9 cellular contexts compared by ENCODE assay signal in the genomic region with DNA sequence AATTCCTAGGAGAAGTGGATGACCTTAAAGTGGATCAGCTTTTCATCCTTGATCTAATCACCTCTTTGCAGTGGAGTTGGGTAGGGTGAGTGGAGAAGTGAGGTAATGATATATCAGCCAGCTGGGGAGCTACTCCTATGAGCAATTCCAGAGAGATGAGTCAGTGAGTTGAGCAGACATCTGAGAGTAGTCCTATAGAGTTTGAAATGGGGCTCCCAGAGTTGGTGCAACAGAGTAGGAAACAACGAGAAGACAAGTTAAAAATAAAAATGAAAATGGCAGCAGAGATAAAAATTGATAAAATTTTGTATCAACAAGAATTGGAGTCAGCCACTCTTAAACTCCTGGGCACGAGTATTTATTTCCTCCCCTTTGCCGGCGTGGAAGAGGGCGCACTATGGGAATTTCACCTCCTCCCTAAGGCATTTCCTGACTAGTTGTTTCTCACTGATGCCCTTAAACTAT.
DNase-seq lines count a peak whose midpoint lies in the region; ATAC-seq, FAIRE-seq and TF ChIP-seq lines count a peak whose summit lies in the region.
"Had no signal": no experiment of that assay in that cellular context is flagged by ENCODE, and none has a peak within 500 bp of the region (broad histone marks: within the 10 kb centered on the region; RNA-seq: fewer than 3 reads in every experiment).

No MANE protein-coding gene starts in this region.

- TF ChIP-seq CTCF in cardiac muscle cell (IDR thresholded peaks at IDR 0.05; ENCODE audit: low read depth, low read length) (no peak), astrocyte of the cerebellum (IDR thresholded peaks at IDR 0.05; ENCODE audit: low read depth, low read length, missing control alignments) (no peak)

- H3K36me3 ChIP-seq in cardiac muscle cell = no peaks in the 10 kb centered on the region

- peak overlapping the region; percentile 49 for H3K27ac ChIP-seq in cardiac muscle cell

- H3K9me3 ChIP-seq in cardiac muscle cell (ENCODE audit: low read depth) = no peaks in the 10 kb centered on the region

- FAIRE-seq in urothelium cell line (lab: Jason Lieb, UNC) = no peak

- H3K4me3 ChIP-seq in cardiac muscle cell (no peak overlapping the region), astrocyte of the cerebellum (ENCODE audit: low read depth, low read length) (no peak overlapping the region)

- DNase-seq in cardiac muscle cell (ENCODE audit: low read depth in 1 of 2, low spot score in 1 of 2) = peak in 1 of 2 donors; percentile 86
- no peak for DNase-seq in Right ventricle myocardium superior
- DNase-seq in astrocyte of the cerebellum (ENCODE audit: low read depth) = peak; percentile 33
- peak; percentile 52 for DNase-seq in iPS-NIHi7 (ENCODE audit: extremely low spot score)
- DNase-seq in urothelium cell line (ENCODE audit: low spot score) = peak; percentile 77
- DNase-seq in DMS79 treated with DMSO at 0.1 percent for 48 hours (lab: John Stamatoyannopoulos, UW) = no peak
- no peak for DNase-seq in KBM-7
- DNase-seq in NK-92 (lab: John Stamatoyannopoulos, UW; ENCODE audit: unreplicated experiment) = no peak
- DNase-seq: KG1 had no signal

- H3K27me3 ChIP-seq in cardiac muscle cell = no peaks in the 10 kb centered on the region

- H3K4me1 ChIP-seq in cardiac muscle cell (ENCODE audit: low read depth) = peaks cover 69% of the 10 kb centered on the region

- intact Hi-C loops in Right ventricle myocardium superior (cut with DNase I) = loop anchor here (10.0 kb wide), 1 partner anchor 152 kb away; a partner anchor contains a TSS

- in situ Hi-C loops in astrocyte of the cerebellum (cut with HindIII; ENCODE audit: low sequenced_read_pairs) = no loop called here
- in situ Hi-C loops in KBM-7 (cut with MboI; ENCODE audit: low pct_unique_long_range_greater_than_20kb, low sequenced_read_pairs) = no loop called here

- no peak for ATAC-seq in Right ventricle myocardium superior (ENCODE audit: poor library complexity)

Comparison
In these comparisons a context has a peak if more than half of its experiments do, and no peak if none do; other contexts are left out.
1. DNase-seq: peak in astrocyte of the cerebellum (single experiment), iPS-NIHi7 (single experiment) and urothelium cell line (single experiment); none in Right ventricle myocardium superior (single experiment), DMS79 treated with DMSO at 0.1 percent for 48 hours (single experiment), KBM-7 (single experiment) and NK-92 (single experiment).